In genomic region chr4:8547108-8547911, GRCh38 we compare ENCODE assay signal across 9 cellular contexts. TPM values are rescaled to one million over a fixed set of nuclear protein-coding genes. Genes with fewer than 3 reads are reported as not detected.
DNase-seq lines count a peak whose midpoint lies in the region; ATAC-seq, FAIRE-seq and TF ChIP-seq lines count a peak whose summit lies in the region.
"Had no signal": no experiment of that assay in that cellular context is flagged by ENCODE, and none has a peak within 500 bp of the region (broad histone marks: within the 10 kb centered on the region; RNA-seq: fewer than 3 reads in every experiment).

No MANE protein-coding gene starts in this region.

- H3K27ac ChIP-seq in A549 (peak overlapping the region in 1 of 2 experiments; percentile 22; a peak in 1 of 6 replicates), iPS DF 6.9 (ENCODE audit: low read length) (no peak overlapping the region)

- no peaks in the 10 kb centered on the region for H3K36me3 ChIP-seq in iPS DF 6.9 (ENCODE audit: control insufficient read depth, insufficient read depth, low read length)

- TF ChIP-seq POLR2A in A549 (IDR thresholded peaks at IDR 0.05; ENCODE audit: low read length) (no peak), GM18505 (IDR thresholded peaks at IDR 0.05; ENCODE audit: borderline replicate concordance, extremely low read depth, insufficient read depth, insufficient read length) (no peak)

- FAIRE-seq in A549 (lab: Jason Lieb, UNC) (no peak), GM19239 (lab: Jason Lieb, UNC) (no peak)

- TF ChIP-seq RAD21 in A549 (conservative IDR thresholded peaks at IDR 0.05 in 1 of 2, IDR thresholded peaks at IDR 0.05 in 1 of 2) = peak; percentile 43 to 45; a peak in 4 of 5 replicates

- peaks cover 6% of the 10 kb centered on the region; the same call in 1 of the 3 replicates for H3K4me1 ChIP-seq in A549
- no peaks in the 10 kb centered on the region; the same call in none of the 2 replicates for H3K4me1 ChIP-seq in iPS DF 6.9 (ENCODE audit: control insufficient read depth, insufficient read depth, low read length)

- 36% methylated on average over 15 of the region's 16 CpGs for WGBS in A549 (ENCODE audit: missing lambda C conversion rate)
- WGBS in iPS DF 6.9 (ENCODE audit: insufficient coverage, insufficient read length) = no CpG with 5 or more reads among the region's 16 CpGs

- CTCF ChIA-PET in A549 (lab: Yijun Ruan, JAX) = interaction anchor here (0.6 to 1.8 kb wide), 5 partner anchors 11 to 79 kb away, joined by 3 to 5 read pairs (median 4); no protein-coding TSS in a partner anchor

- POLR2A ChIA-PET in A549 (lab: Yijun Ruan, JAX) = no interaction called here

- peak in 1 of 2 experiments; percentile 35 for DNase-seq in A549 (ENCODE audit: low read depth in 1 of 2, low spot score in 1 of 2)
- DNase-seq in GM19239 (ENCODE audit: insufficient read length, low spot score) = peak; percentile 28
- peak; percentile 20 to 28 for DNase-seq in SW 1271 (lab: John Stamatoyannopoulos, UW)
- DNase-seq in iPS DF 6.9 (ENCODE audit: low read depth, low spot score) = peak; percentile 39
- DNase-seq in Ammon's horn (ENCODE audit: low spot score) = no peak
- DNase-seq in effector CD4-positive, alpha-beta T cell = no peak

- 0 out of 3 replicates have a peak overlapping the region, but pooled peaks have one; percentile 10 for H3K4me2 ChIP-seq in A549

- TF ChIP-seq EP300 in A549 (IDR thresholded peaks at IDR 0.05) = no peak

- H3K27me3 ChIP-seq in iPS DF 6.9 (ENCODE audit: control insufficient read depth, insufficient read depth, low read length) = no peaks in the 10 kb centered on the region

- ATAC-seq in A549 = peak in 1 of 2 experiments; percentile 64; a peak in 3 of 6 replicates
- ATAC-seq in GM19351 (IDR thresholded peaks at IDR 0.05; ENCODE audit: unreplicated experiment) = no peak
- no peak for ATAC-seq in GM18505 (IDR thresholded peaks at IDR 0.05; ENCODE audit: unreplicated experiment)

- H3K9me3 ChIP-seq in A549 (no peaks in the 10 kb centered on the region), iPS DF 6.9 (ENCODE audit: control insufficient read depth, insufficient read depth, low read length) (no peaks in the 10 kb centered on the region)

- TF ChIP-seq CTCF in A549 (IDR thresholded peaks at IDR 0.05) = no peak

- H3K4me3 ChIP-seq in A549 (no peak overlapping the region), iPS DF 6.9 (ENCODE audit: low read length) (no peak overlapping the region)

TF ChIP-seq in A549, 52 proteins besides CTCF, POLR2A, EP300 and RAD21:
- TF ChIP-seq USF2 (IDR thresholded peaks at IDR 0.05) = no peak
- TF ChIP-seq MAFK (IDR thresholded peaks at IDR 0.05; ENCODE audit: partially characterized antibody) = peak; percentile 55

RNA-seq across cellular contexts. Expression of gene GPR78, which starts 32.9 kb away (rescaled TPM):
- polyA plus RNA-seq in A549 (2011; rRNA removed) = not detected in 2 replicates
- 0.01 and 0.09 TPM in 2 replicates for polyA plus RNA-seq in A549 (2012; cell fraction: cytosol; rRNA removed)
- 0.55 and 0.59 TPM in 2 replicates for polyA plus RNA-seq in A549 (2012; cell fraction: nucleus; rRNA removed)
- 0.09 to 0.18 TPM (median 0.17 TPM) in 3 replicates for polyA plus RNA-seq in A549 (2017; fragmentation: RNase III; extraction: RNeasy Plus Mini Kit Qiagen cat#74134 plus additional on column Dnase treatment)
- polyA minus RNA-seq in A549 (2011; rRNA and poly(A)+ RNA removed) = not detected in 2 replicates
- polyA plus RNA-seq: neural cell had no signal

RNA-seq across cellular contexts. Expression of gene CPZ, which starts 45.3 kb away (rescaled TPM):
- 0.09 and 0.19 TPM in 2 replicates for polyA plus RNA-seq in A549 (2011; rRNA removed)
- 0.21 and 0.22 TPM in 2 replicates for polyA plus RNA-seq in A549 (2012; cell fraction: cytosol; rRNA removed)
- polyA plus RNA-seq in A549 (2012; cell fraction: nucleus; rRNA removed) = 0.48 and 0.95 TPM in 2 replicates
- 0.09 to 0.33 TPM (median 0.21 TPM) in 3 replicates for polyA plus RNA-seq in A549 (2017; fragmentation: RNase III; extraction: RNeasy Plus Mini Kit Qiagen cat#74134 plus additional on column Dnase treatment)
- not detected in 2 replicates for polyA minus RNA-seq in A549 (2011; rRNA and poly(A)+ RNA removed)
- polyA plus RNA-seq: neural cell had no signal

Comparison
In these comparisons a context has a peak if more than half of its experiments do, and no peak if none do; other contexts are left out.
1. DNase-seq: peak in GM19239 (single experiment), SW 1271 (2 of 2) and iPS DF 6.9 (single experiment); none in Ammon's horn (single experiment) and effector CD4-positive, alpha-beta T cell (single experiment).